Comparison of ENCODE assay signal across 16 cellular contexts in genomic region chr6:13488896-13489237, GRCh38. TPM values are rescaled to one million over a fixed set of nuclear protein-coding genes. Genes with fewer than 3 reads are reported as not detected.
DNase-seq lines count a peak whose midpoint lies in the region; ATAC-seq, FAIRE-seq and TF ChIP-seq lines count a peak whose summit lies in the region.
"Had no signal": no experiment of that assay in that cellular context is flagged by ENCODE, and none has a peak within 500 bp of the region (broad histone marks: within the 10 kb centered on the region; RNA-seq: fewer than 3 reads in every experiment).

No MANE protein-coding gene starts in this region.

- H3K4me3 ChIP-seq in rectal smooth muscle tissue (ENCODE audit: low read length), result peak overlapping the region; percentile 85
- H3K4me3 ChIP-seq: lung had no signal

- no peaks in the 10 kb centered on the region for H3K9me3 ChIP-seq in T-helper 17 cell (ENCODE audit: control insufficient read depth, low read length, poor library complexity, severe bottlenecking)
- H3K9me3 ChIP-seq: ovary had no signal

- peaks cover 2% of the 10 kb centered on the region for H3K36me3 Mint-ChIP-seq in activated CD4-positive, alpha-beta T cell treated with anti-CD3 and anti-CD28 coated beads, Interleukin-2, amount 10 ng/mL, durations not matched to agents 24 days and 14 days (ENCODE audit: low read depth)
- H3K36me3 Mint-ChIP-seq in T-helper 17 cell (ENCODE audit: low read depth) (no peaks in the 10 kb centered on the region), glutamatergic neuron (ENCODE audit: unreplicated experiment) (no peaks in the 10 kb centered on the region)
- H3K36me3 Mint-ChIP-seq: activated CD4-positive, alpha-beta memory T cell treated with anti-CD3 and anti-CD28 coated beads for 36 hours had no signal

- TF ChIP-seq POLR2A in GM12892 (IDR thresholded peaks at IDR 0.05; ENCODE audit: low read depth, low read length), result no peak

- H3K27ac Mint-ChIP-seq in activated CD4-positive, alpha-beta T cell treated with anti-CD3 and anti-CD28 coated beads, Interleukin-2, amount 10 ng/mL, durations not matched to agents 24 days and 14 days, result no peak overlapping the region
- H3K27ac Mint-ChIP-seq in T-helper 17 cell (no peak overlapping the region), glutamatergic neuron (ENCODE audit: unreplicated experiment) (no peak overlapping the region)
- H3K27ac Mint-ChIP-seq: activated CD4-positive, alpha-beta memory T cell treated with anti-CD3 and anti-CD28 coated beads for 36 hours had no signal

- H3K9me3 Mint-ChIP-seq in activated CD4-positive, alpha-beta T cell treated with anti-CD3 and anti-CD28 coated beads, Interleukin-2, amount 10 ng/mL, durations not matched to agents 24 days and 14 days, result no peaks in the 10 kb centered on the region
- H3K9me3 Mint-ChIP-seq in glutamatergic neuron (ENCODE audit: unreplicated experiment), result peaks cover 7% of the 10 kb centered on the region
- H3K9me3 Mint-ChIP-seq: activated CD4-positive, alpha-beta memory T cell treated with anti-CD3 and anti-CD28 coated beads for 36 hours had no signal

- no peak for FAIRE-seq in GM12892 (lab: Jason Lieb, UNC)

- no peak overlapping the region for H3K27ac ChIP-seq in rectal smooth muscle tissue (ENCODE audit: low read depth, low read length)

- peaks cover 34% of the 10 kb centered on the region for H3K4me1 Mint-ChIP-seq in activated CD4-positive, alpha-beta T cell treated with anti-CD3 and anti-CD28 coated beads, Interleukin-2, amount 10 ng/mL, durations not matched to agents 24 days and 14 days
- H3K4me1 Mint-ChIP-seq in T-helper 17 cell (peaks cover 26% of the 10 kb centered on the region), glutamatergic neuron (ENCODE audit: low read depth, unreplicated experiment) (peaks cover 13% of the 10 kb centered on the region)

- H3K27me3 ChIP-seq in rectal smooth muscle tissue (ENCODE audit: control insufficient read depth, insufficient read depth, low read length), result no peaks in the 10 kb centered on the region
- H3K27me3 ChIP-seq: ovary had no signal

- no peaks in the 10 kb centered on the region for H3K36me3 ChIP-seq in rectal smooth muscle tissue (ENCODE audit: control insufficient read depth, insufficient read depth, low read length)
- H3K36me3 ChIP-seq: ovary had no signal

- ATAC-seq in T-helper 17 cell, result no peak
- no peak for ATAC-seq in GM18520 (IDR thresholded peaks at IDR 0.05; ENCODE audit: unreplicated experiment)
- ATAC-seq: PC-3 had no signal

- TF ChIP-seq CTCF in glutamatergic neuron (IDR thresholded peaks at IDR 0.05; ENCODE audit: partially characterized antibody, unreplicated experiment), result no peak

- H3K4me3 Mint-ChIP-seq in activated CD4-positive, alpha-beta T cell treated with anti-CD3 and anti-CD28 coated beads, Interleukin-2, amount 10 ng/mL, durations not matched to agents 24 days and 14 days, result peak overlapping the region; percentile 96
- H3K4me3 Mint-ChIP-seq in T-helper 17 cell (peak overlapping the region; percentile 96), glutamatergic neuron (ENCODE audit: unreplicated experiment) (peak overlapping the region; percentile 65)

- H3K9ac ChIP-seq in rectal smooth muscle tissue (ENCODE audit: low read length), result no peak overlapping the region

- intact Hi-C loops in activated CD4-positive, alpha-beta T cell treated with anti-CD3 and anti-CD28 coated beads, Interleukin-2, amount 10 ng/mL, durations not matched to agents 24 days and 14 days (cut with micrococcal nuclease), result no loop called here

- no peak for DNase-seq in activated CD4-positive, alpha-beta T cell treated with anti-CD3 and anti-CD28 coated beads, Interleukin-2, amount 10 ng/mL, durations not matched to agents 24 days and 14 days
- DNase-seq in activated CD4-positive, alpha-beta T cell treated with anti-CD3 and anti-CD28 coated beads, Interleukin-2, amount 50 U/mL, for 1 hour, result no peak
- DNase-seq in T-helper 17 cell (no peak), glutamatergic neuron (no peak), kidney tubule cell (ENCODE audit: low spot score) (no peak), GM12892 (ENCODE audit: insufficient read length) (no peak)
- DNase-seq: activated gamma-delta T cell treated with Interleukin-2 at 50 U/mL for 16 hours, NCI-H1092, NCI-H510A, PC-3, trophoblast cell had no signal

- H3K27me3 Mint-ChIP-seq in activated CD4-positive, alpha-beta T cell treated with anti-CD3 and anti-CD28 coated beads, Interleukin-2, amount 10 ng/mL, durations not matched to agents 24 days and 14 days, result peaks cover 11% of the 10 kb centered on the region
- H3K27me3 Mint-ChIP-seq in T-helper 17 cell, result peaks cover 22% of the 10 kb centered on the region
- H3K27me3 Mint-ChIP-seq in glutamatergic neuron (ENCODE audit: unreplicated experiment), result peaks cover 8% of the 10 kb centered on the region

- no peaks in the 10 kb centered on the region for H3K4me1 ChIP-seq in rectal smooth muscle tissue (ENCODE audit: control insufficient read depth, insufficient read depth, low read length)

RNA-seq across cellular contexts. Expression of gene GFOD1, which starts 1.5 kb away (rescaled TPM):
- total RNA-seq in activated CD4-positive, alpha-beta T cell treated with anti-CD3 and anti-CD28 coated beads, Interleukin-2, amount 10 ng/mL, durations not matched to agents 24 days and 14 days, result 9.8 and 10.2 TPM in 2 replicates
- 1 to 10 TPM; 1.4 to 3.1 TPM for total RNA-seq in T-helper 17 cell
- total RNA-seq in glutamatergic neuron (ENCODE audit: unreplicated experiment), result 4.1 TPM
- 11.2 TPM for polyA plus RNA-seq in GM12892 (2012; ENCODE audit: missing spikeins)
